In genomic region chr1:205287723-205288122, GRCh38 we compare ENCODE assay signal across 10 cellular contexts. TPM values are rescaled to one million over a fixed set of nuclear protein-coding genes. Genes with fewer than 3 reads are reported as not detected.
A peak's percentile ranks its signal among the peaks of the same experiment; 100 is the strongest.
DNase-seq lines count a peak whose midpoint lies in the region; ATAC-seq, FAIRE-seq and TF ChIP-seq lines count a peak whose summit lies in the region.
"Had no signal": no experiment of that assay in that cellular context is flagged by ENCODE, and none has a peak within 500 bp of the region (broad histone marks: within the 10 kb centered on the region; RNA-seq: fewer than 3 reads in every experiment).

No MANE protein-coding gene starts in this region.

- H2AFZ ChIP-seq in HCT116 (ENCODE audit: low read depth, low read length, poor library complexity, severe bottlenecking) = no peak overlapping the region

- TF ChIP-seq EP300 in A549 (IDR thresholded peaks at IDR 0.05) = no peak

- peak overlapping the region; percentile 26 for H3K4me3 Mint-ChIP-seq in activated CD8-positive, alpha-beta T cell treated with anti-CD3 and anti-CD28 coated beads for 36 hours

- peaks cover 72% of the 10 kb centered on the region for H3K4me1 ChIP-seq in A549
- H3K4me1 ChIP-seq in HCT116 (ENCODE audit: control insufficient read depth in 1 of 2, insufficient read depth in 2 of 2, low read length in 2 of 2) = peaks cover 30 to 62% of the 10 kb centered on the region in 2 experiments
- H3K4me1 ChIP-seq in mesodermal cell (ENCODE audit: control insufficient read depth, insufficient read depth, low read length, poor library complexity, severe bottlenecking) = peaks cover 53% of the 10 kb centered on the region
- peaks cover 14 to 56% of the 10 kb centered on the region in 2 donors for H3K4me1 ChIP-seq in left lung

- POLR2A ChIA-PET in A549 (lab: Yijun Ruan, JAX) = interaction anchor here (4.2 kb wide), 1 partner anchor 12 kb away, joined by 49 read pairs; no protein-coding TSS in a partner anchor
- POLR2A ChIA-PET in HCT116 (lab: Charles Lee) = no interaction called here
- POLR2A ChIA-PET in activated CD8-positive, alpha-beta T cell treated with anti-CD3 and anti-CD28 coated beads for 36 hours (lab: Charles Lee) = interaction anchor here (0.6 to 10.4 kb wide), 6 partner anchors 10 to 461 kb away, joined by 3 to 158 read pairs (median 4); partner anchors contain the start of gene NUAK2

- no peak overlapping the region for H3K4me3 ChIP-seq in A549
- H3K4me3 ChIP-seq in HCT116 (replicated peaks in 1 of 2; ENCODE audit: low read depth in 1 of 2, low read length in 2 of 2) = no peak overlapping the region
- no peak overlapping the region for H3K4me3 ChIP-seq in mesodermal cell (ENCODE audit: extremely low read depth, insufficient read depth, low read length, poor library complexity, severe bottlenecking)
- H3K4me3 ChIP-seq in left lung = no peak overlapping the region

- peak overlapping the region; percentile 85 for H3K27ac Mint-ChIP-seq in activated CD8-positive, alpha-beta T cell treated with anti-CD3 and anti-CD28 coated beads for 36 hours

- H3K27me3 ChIP-seq in HCT116 (ENCODE audit: insufficient read depth, low read length) (no peaks in the 10 kb centered on the region), left lung (no peaks in the 10 kb centered on the region)

- FAIRE-seq in A549 (lab: Jason Lieb, UNC) = no peak

- CTCF ChIA-PET in A549 (lab: Yijun Ruan, JAX) = interaction anchor here (9.9 to 89.2 kb wide), 2 partner anchors 13 to 37 kb away, joined by 161 to 3627 read pairs; partner anchors contain the start of genes KLHDC8A and NUAK2
- CTCF ChIA-PET in HCT116 (lab: Charles Lee) = interaction anchor here (2.7 kb wide), 1 partner anchor 14 kb away, joined by 8 read pairs; no protein-coding TSS in a partner anchor
- CTCF ChIA-PET in activated CD8-positive, alpha-beta T cell treated with anti-CD3 and anti-CD28 coated beads for 36 hours (lab: Charles Lee) = interaction anchor here (0.9 to 23.4 kb wide), 5 partner anchors 9 to 198 kb away, joined by 3 to 1285 read pairs (median 5); partner anchors contain the start of gene NUAK2

- TF ChIP-seq CTCF in A549 (IDR thresholded peaks at IDR 0.05) (no peak), HCT116 (IDR thresholded peaks at IDR 0.05 in 2 of 3, conservative IDR thresholded peaks at IDR 0.05 in 1 of 3; ENCODE audit: borderline replicate concordance in 1 of 3, insufficient read depth in 1 of 3, low read depth in 2 of 3, low read length in 2 of 3) (no peak), left lung (IDR thresholded peaks at IDR 0.05) (no peak)
- no peak for TF ChIP-seq CTCF in activated CD8-positive, alpha-beta T cell treated with anti-CD3 and anti-CD28 coated beads for 36 hours (IDR thresholded peaks at IDR 0.05)

- intact Hi-C loops in HCT116 (cut with micrococcal nuclease) = no loop called here
- intact Hi-C loops in activated CD8-positive, alpha-beta T cell treated with anti-CD3 and anti-CD28 coated beads for 36 hours (cut with micrococcal nuclease) = no loop called here
- intact Hi-C loops in left lung (cut with DNase I) = no loop called here

- BruUV-seq in HCT116 (replicated peaks; lab: Mats Ljungman, UMichigan) = no TSS peak

- no peaks in the 10 kb centered on the region for H3K36me3 Mint-ChIP-seq in activated CD8-positive, alpha-beta T cell treated with anti-CD3 and anti-CD28 coated beads for 36 hours (ENCODE audit: low read depth)

- RAD21 ChIA-PET in HCT116 (lab: Charles Lee; ENCODE audit: low non-redundant PET in 1 of 2, low total read pairs in 2 of 2, uncharacterized antibody in 2 of 2, unreplicated experiment in 2 of 2) = no interaction called here

- no peaks in the 10 kb centered on the region for H4K20me1 ChIP-seq in HCT116 (ENCODE audit: insufficient read depth)

- TF ChIP-seq POLR2A in A549 (IDR thresholded peaks at IDR 0.05; ENCODE audit: low read length) (no peak), HCT116 (IDR thresholded peaks at IDR 0.05; ENCODE audit: borderline replicate concordance, extremely low read depth, insufficient read depth, insufficient read length) (no peak)

- H3K27me3 Mint-ChIP-seq in activated CD8-positive, alpha-beta T cell treated with anti-CD3 and anti-CD28 coated beads for 36 hours = no peaks in the 10 kb centered on the region

- H3K4me2 ChIP-seq in A549 (peak overlapping the region; percentile 43), HCT116 (ENCODE audit: low read length) (peak overlapping the region; percentile 26; the same call in 1 of the 2 replicates)

- ATAC-seq in A549 (no peak), HCT116 (no peak), left lung (no peak), GM21423 (IDR thresholded peaks at IDR 0.05; ENCODE audit: unreplicated experiment) (no peak)
- ATAC-seq in activated CD8-positive, alpha-beta T cell treated with anti-CD3 and anti-CD28 coated beads for 36 hours = no peak

- H3K9me3 ChIP-seq in A549 (no peaks in the 10 kb centered on the region), HCT116 (ENCODE audit: control insufficient read depth in 1 of 2, insufficient read depth in 1 of 2, low read depth in 1 of 2, low read length in 2 of 2) (no peaks in the 10 kb centered on the region), mesodermal cell (ENCODE audit: control insufficient read depth, low read length) (no peaks in the 10 kb centered on the region), left lung (no peaks in the 10 kb centered on the region)

- H3K79me2 ChIP-seq in HCT116 (ENCODE audit: insufficient read depth, low read length) = no peaks in the 10 kb centered on the region

- H3K27ac ChIP-seq in A549 = peak overlapping the region; percentile 99 to 100
- no peak overlapping the region for H3K27ac ChIP-seq in HCT116 (ENCODE audit: low read depth, low read length)
- H3K27ac ChIP-seq in mesodermal cell (ENCODE audit: low read depth, low read length, severe bottlenecking) = peak overlapping the region; percentile 50
- H3K27ac ChIP-seq in left lung = peak overlapping the region in 1 of 2 donors; percentile 87
- H3K27ac ChIP-seq: C4-2B had no signal

- no peak for TF ChIP-seq RAD21 in A549 (conservative IDR thresholded peaks at IDR 0.05 in 1 of 2, IDR thresholded peaks at IDR 0.05 in 1 of 2)
- no peak for TF ChIP-seq RAD21 in HCT116 (IDR thresholded peaks at IDR 0.05; ENCODE audit: low read depth)

- no peak overlapping the region for H3K9ac ChIP-seq in HCT116 (ENCODE audit: low read length)

- peaks cover 70% of the 10 kb centered on the region for H3K4me1 Mint-ChIP-seq in activated CD8-positive, alpha-beta T cell treated with anti-CD3 and anti-CD28 coated beads for 36 hours (ENCODE audit: low read depth)

- 67% methylated on average over 2 of the region's 2 CpGs for WGBS in A549 (ENCODE audit: missing lambda C conversion rate)
- WGBS in mesodermal cell (ENCODE audit: insufficient coverage in 2 of 2), 2 experiments = 81 to 83% methylated on average over 2 of the region's 2 CpGs

- H3K36me3 ChIP-seq in HCT116 (ENCODE audit: control insufficient read depth in 1 of 2, insufficient read depth in 2 of 2, low read length in 2 of 2) = no peaks in the 10 kb centered on the region
- H3K36me3 ChIP-seq in mesodermal cell (ENCODE audit: control insufficient read depth, insufficient read depth, low read length) = no peaks in the 10 kb centered on the region
- H3K36me3 ChIP-seq in left lung = no peaks in the 10 kb centered on the region

- DNase-seq in A549 (ENCODE audit: low read depth in 1 of 2, low spot score in 1 of 2) (no peak), HCT116 (ENCODE audit: low read depth, low spot score) (no peak), NCI-H510A (lab: John Stamatoyannopoulos, UW) (no peak), hypothalamus (lab: John Stamatoyannopoulos, UW) (no peak), left lung (no peak)
- DNase-seq in activated CD8-positive, alpha-beta T cell treated with anti-CD3 and anti-CD28 coated beads for 36 hours = no peak
- DNase-seq: NCI-H1105 had no signal

- H3K9me3 Mint-ChIP-seq in activated CD8-positive, alpha-beta T cell treated with anti-CD3 and anti-CD28 coated beads for 36 hours = no peaks in the 10 kb centered on the region

- H3K9me2 ChIP-seq in HCT116 (ENCODE audit: insufficient read depth) = no peaks in the 10 kb centered on the region

TF ChIP-seq in A549, 52 proteins besides CTCF, POLR2A, EP300 and RAD21 (continues in another document):
- TF ChIP-seq CBX2 (IDR thresholded peaks at IDR 0.05; ENCODE audit: borderline replicate concordance, low read depth) (no peak), MAFK (IDR thresholded peaks at IDR 0.05; ENCODE audit: partially characterized antibody) (no peak), TP53 (CRISPR knock-in tag; IDR thresholded peaks at IDR 0.05) (no peak), HEYL (CRISPR knock-in tag; IDR thresholded peaks at IDR 0.05) (no peak), CBX8 (IDR thresholded peaks at IDR 0.05) (no peak), SREBF2 (IDR thresholded peaks at IDR 0.05) (no peak)

TF ChIP-seq in HCT116, 20 proteins besides CTCF, POLR2A, EP300 and RAD21 (continues in another document):
- TF ChIP-seq JUND (IDR thresholded peaks at IDR 0.05) = no peak
- TF ChIP-seq ZNF274 (IDR thresholded peaks at IDR 0.05; ENCODE audit: low read depth, low read length) = no peak

RNA-seq across cellular contexts. Expression of gene NUAK2, which starts 33.8 kb away (rescaled TPM):
- 22.6 and 29.7 TPM in 2 replicates for polyA plus RNA-seq in A549 (2011; rRNA removed)
- polyA plus RNA-seq in A549 (2012; cell fraction: cytosol; rRNA removed) = 31.1 and 44.6 TPM in 2 replicates
- polyA plus RNA-seq in A549 (2012; cell fraction: nucleus; rRNA removed) = 58.5 and 70.7 TPM in 2 replicates
- 37.8 to 40.9 TPM (median 38.8 TPM) in 3 replicates for polyA plus RNA-seq in A549 (2017; fragmentation: RNase III; extraction: RNeasy Plus Mini Kit Qiagen cat#74134 plus additional on column Dnase treatment)
- 34.3 and 54.4 TPM in 2 replicates for polyA minus RNA-seq in A549 (2011; rRNA and poly(A)+ RNA removed)
- total RNA-seq in HCT116 (2021; ENCODE audit: unreplicated experiment) = 3.0 TPM
- polyA plus RNA-seq in HCT116 (2012) = 1.4 and 1.5 TPM in 2 replicates
- total RNA-seq in activated CD8-positive, alpha-beta T cell treated with anti-CD3 and anti-CD28 coated beads for 36 hours = 1 to 10 TPM; 1.9 TPM
- polyA plus RNA-seq in mesodermal cell (2013, experiment 1 of 2) = 10.4 TPM
- 8.3 TPM for polyA plus RNA-seq in mesodermal cell (2013, experiment 2 of 2)
- total RNA-seq in left lung = 10 to 100 TPM; 10.3 to 12.3 TPM

RNA-seq across cellular contexts. Expression of gene TMCC2, which starts 60.0 kb away (rescaled TPM):
- polyA plus RNA-seq in A549 (2011; rRNA removed) (1.6 and 1.7 TPM in 2 replicates), A549 (2017; fragmentation: RNase III; extraction: RNeasy Plus Mini Kit Qiagen cat#74134 plus additional on column Dnase treatment) (2.9 to 3.7 TPM (median 3.2 TPM) in 3 replicates)
- 3.3 and 3.8 TPM in 2 replicates for polyA plus RNA-seq in A549 (2012; cell fraction: cytosol; rRNA removed)
- polyA plus RNA-seq in A549 (2012; cell fraction: nucleus; rRNA removed) = 4.6 and 5.4 TPM in 2 replicates
- polyA minus RNA-seq in A549 (2011; rRNA and poly(A)+ RNA removed) = 2.6 and 3.4 TPM in 2 replicates
- total RNA-seq in HCT116 (2021; ENCODE audit: unreplicated experiment) (2.7 TPM), left lung (1 to 10 TPM; 3.4 TPM)
- 2.5 and 2.6 TPM in 2 replicates for polyA plus RNA-seq in HCT116 (2012)
- total RNA-seq in activated CD8-positive, alpha-beta T cell treated with anti-CD3 and anti-CD28 coated beads for 36 hours = 1 to 10 TPM; 6.6 to 7.1 TPM
- 4.9 TPM for polyA plus RNA-seq in mesodermal cell (2013, experiment 1 of 2)
- 3.9 TPM for polyA plus RNA-seq in mesodermal cell (2013, experiment 2 of 2)
